Comparison of ENCODE assay signal across 1 cellular context in the genomic region with DNA sequence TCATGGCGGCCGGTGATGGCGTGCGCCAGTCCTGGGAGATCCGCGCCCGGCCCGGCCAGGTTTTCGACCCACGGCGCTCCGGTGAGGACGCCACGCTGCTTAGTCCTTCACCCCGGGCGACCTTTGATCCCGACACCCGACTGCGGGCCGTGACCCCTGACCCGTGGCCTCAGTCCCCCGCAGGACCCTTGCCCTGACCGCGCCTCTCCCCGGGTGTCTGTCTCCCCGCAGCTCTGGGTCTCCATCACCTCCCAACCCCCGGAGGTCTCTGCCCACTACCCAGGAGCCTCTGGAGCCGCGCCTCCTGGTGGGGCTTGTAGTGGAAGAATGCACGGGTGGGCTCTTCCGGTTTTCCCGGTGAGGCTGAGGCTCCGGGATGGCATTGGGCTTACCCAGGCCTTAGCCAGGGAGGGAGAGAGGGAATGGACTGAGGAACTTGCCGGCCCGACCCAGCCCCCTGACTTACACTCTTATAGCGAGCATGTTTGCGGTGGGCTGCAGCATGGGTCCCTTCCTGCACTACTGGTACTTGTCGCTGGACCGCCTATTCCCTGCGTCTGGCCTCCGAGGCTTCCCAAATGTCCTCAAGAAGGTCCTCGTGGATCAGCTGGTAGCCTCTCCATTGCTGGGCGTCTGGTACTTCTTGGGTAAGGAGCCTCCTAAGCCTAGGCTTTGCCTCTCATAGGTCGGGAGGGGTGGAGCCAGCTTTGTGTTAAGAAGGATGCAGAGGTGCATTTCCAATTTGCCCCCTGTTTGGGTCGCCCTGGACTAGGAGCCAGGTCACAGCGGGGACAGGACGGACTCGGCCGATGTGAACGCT.
TF ChIP-seq lines count a peak whose summit lies in the region.

No MANE protein-coding gene starts in this region.

TF ChIP-seq in SK-N-SH treated with all-trans-retinoic acid at 6 μM for 48 hours, 23 proteins besides CTCF, POLR2A, EP300 and RAD21 (continued from another document):
- TF ChIP-seq, protein P1, sequence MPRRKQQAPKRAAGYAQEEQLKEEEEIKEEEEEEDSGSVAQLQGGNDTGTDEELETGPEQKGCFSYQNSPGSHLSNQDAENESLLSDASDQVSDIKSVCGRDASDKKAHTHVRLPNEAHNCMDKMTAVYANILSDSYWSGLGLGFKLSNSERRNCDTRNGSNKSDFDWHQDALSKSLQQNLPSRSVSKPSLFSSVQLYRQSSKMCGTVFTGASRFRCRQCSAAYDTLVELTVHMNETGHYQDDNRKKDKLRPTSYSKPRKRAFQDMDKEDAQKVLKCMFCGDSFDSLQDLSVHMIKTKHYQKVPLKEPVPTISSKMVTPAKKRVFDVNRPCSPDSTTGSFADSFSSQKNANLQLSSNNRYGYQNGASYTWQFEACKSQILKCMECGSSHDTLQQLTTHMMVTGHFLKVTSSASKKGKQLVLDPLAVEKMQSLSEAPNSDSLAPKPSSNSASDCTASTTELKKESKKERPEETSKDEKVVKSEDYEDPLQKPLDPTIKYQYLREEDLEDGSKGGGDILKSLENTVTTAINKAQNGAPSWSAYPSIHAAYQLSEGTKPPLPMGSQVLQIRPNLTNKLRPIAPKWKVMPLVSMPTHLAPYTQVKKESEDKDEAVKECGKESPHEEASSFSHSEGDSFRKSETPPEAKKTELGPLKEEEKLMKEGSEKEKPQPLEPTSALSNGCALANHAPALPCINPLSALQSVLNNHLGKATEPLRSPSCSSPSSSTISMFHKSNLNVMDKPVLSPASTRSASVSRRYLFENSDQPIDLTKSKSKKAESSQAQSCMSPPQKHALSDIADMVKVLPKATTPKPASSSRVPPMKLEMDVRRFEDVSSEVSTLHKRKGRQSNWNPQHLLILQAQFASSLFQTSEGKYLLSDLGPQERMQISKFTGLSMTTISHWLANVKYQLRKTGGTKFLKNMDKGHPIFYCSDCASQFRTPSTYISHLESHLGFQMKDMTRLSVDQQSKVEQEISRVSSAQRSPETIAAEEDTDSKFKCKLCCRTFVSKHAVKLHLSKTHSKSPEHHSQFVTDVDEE (CRISPR knock-in tag; IDR thresholded peaks at IDR 0.05), result no peak
- TF ChIP-seq ZNF70 (CRISPR knock-in tag; IDR thresholded peaks at IDR 0.05) (no peak), ZC3H10 (CRISPR knock-in tag; IDR thresholded peaks at IDR 0.05) (no peak), BACH2 (CRISPR knock-in tag; IDR thresholded peaks at IDR 0.05; ENCODE audit: borderline replicate concordance) (no peak), ZNF565 (CRISPR knock-in tag; conservative IDR thresholded peaks at IDR 0.05; ENCODE audit: low read depth) (no peak), OSR1 (CRISPR knock-in tag; IDR thresholded peaks at IDR 0.05) (no peak)
- TF ChIP-seq, protein P2, sequence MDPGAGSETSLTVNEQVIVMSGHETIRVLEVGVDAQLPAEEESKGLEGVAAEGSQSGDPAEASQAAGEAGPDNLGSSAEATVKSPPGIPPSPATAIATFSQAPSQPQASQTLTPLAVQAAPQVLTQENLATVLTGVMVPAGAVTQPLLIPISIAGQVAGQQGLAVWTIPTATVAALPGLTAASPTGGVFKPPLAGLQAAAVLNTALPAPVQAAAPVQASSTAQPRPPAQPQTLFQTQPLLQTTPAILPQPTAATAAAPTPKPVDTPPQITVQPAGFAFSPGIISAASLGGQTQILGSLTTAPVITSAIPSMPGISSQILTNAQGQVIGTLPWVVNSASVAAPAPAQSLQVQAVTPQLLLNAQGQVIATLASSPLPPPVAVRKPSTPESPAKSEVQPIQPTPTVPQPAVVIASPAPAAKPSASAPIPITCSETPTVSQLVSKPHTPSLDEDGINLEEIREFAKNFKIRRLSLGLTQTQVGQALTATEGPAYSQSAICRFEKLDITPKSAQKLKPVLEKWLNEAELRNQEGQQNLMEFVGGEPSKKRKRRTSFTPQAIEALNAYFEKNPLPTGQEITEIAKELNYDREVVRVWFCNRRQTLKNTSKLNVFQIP (CRISPR knock-in tag; IDR thresholded peaks at IDR 0.05; ENCODE audit: borderline replicate concordance, low read depth), result no peak
- TF ChIP-seq, protein P3, sequence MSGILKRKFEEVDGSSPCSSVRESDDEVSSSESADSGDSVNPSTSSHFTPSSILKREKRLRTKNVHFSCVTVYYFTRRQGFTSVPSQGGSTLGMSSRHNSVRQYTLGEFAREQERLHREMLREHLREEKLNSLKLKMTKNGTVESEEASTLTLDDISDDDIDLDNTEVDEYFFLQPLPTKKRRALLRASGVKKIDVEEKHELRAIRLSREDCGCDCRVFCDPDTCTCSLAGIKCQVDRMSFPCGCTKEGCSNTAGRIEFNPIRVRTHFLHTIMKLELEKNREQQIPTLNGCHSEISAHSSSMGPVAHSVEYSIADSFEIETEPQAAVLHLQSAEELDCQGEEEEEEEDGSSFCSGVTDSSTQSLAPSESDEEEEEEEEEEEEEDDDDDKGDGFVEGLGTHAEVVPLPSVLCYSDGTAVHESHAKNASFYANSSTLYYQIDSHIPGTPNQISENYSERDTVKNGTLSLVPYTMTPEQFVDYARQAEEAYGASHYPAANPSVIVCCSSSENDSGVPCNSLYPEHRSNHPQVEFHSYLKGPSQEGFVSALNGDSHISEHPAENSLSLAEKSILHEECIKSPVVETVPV (CRISPR knock-in tag; IDR thresholded peaks at IDR 0.05), result no peak
- TF ChIP-seq, protein P4, sequence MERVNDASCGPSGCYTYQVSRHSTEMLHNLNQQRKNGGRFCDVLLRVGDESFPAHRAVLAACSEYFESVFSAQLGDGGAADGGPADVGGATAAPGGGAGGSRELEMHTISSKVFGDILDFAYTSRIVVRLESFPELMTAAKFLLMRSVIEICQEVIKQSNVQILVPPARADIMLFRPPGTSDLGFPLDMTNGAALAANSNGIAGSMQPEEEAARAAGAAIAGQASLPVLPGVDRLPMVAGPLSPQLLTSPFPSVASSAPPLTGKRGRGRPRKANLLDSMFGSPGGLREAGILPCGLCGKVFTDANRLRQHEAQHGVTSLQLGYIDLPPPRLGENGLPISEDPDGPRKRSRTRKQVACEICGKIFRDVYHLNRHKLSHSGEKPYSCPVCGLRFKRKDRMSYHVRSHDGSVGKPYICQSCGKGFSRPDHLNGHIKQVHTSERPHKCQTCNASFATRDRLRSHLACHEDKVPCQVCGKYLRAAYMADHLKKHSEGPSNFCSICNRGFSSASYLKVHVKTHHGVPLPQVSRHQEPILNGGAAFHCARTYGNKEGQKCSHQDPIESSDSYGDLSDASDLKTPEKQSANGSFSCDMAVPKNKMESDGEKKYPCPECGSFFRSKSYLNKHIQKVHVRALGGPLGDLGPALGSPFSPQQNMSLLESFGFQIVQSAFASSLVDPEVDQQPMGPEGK (CRISPR knock-in tag; IDR thresholded peaks at IDR 0.05; ENCODE audit: borderline replicate concordance), result no peak
TF ChIP-seq in SK-N-SH treated with all-trans-retinoic acid at 6 μM for 48 hours: peak in this region for 0.
